8 cellular contexts compared by ENCODE assay signal in the genomic region with DNA sequence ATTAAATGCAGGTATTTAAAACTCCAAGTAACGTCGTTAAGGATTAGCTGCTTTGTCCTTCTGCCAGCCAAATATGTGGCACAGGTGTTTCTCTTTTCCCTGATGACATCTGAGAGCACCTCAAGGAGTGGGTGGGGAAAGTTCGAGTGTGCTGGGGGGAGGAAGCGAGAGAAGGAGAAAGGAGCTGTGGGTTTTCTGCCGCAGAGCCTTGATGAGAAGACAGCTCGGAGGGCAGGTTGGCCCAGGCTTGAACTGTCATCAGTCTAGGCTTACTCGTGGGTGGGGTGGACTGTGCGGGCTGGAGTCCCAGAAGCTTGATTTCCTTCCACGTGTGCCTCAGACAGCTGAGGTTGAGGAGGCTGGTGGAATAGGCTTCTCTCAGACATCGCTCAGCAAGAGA. TPM values are rescaled to one million over a fixed set of nuclear protein-coding genes. Genes with fewer than 3 reads are reported as not detected.
DNase-seq lines count a peak whose midpoint lies in the region; ATAC-seq, FAIRE-seq and TF ChIP-seq lines count a peak whose summit lies in the region.

No MANE protein-coding gene starts in this region.

- no peak overlapping the region for H2AFZ ChIP-seq in GM12878 (ENCODE audit: control insufficient read depth, low read depth, low read length)

- in situ Hi-C loops in GM12878 (cut with MboI), result loop anchor here (25.0 kb wide), 1 partner anchor 1594 kb away; the partner anchor contains the start of gene HSPA8

- H3K27me3 Mint-ChIP-seq in T-cell (no peaks in the 10 kb centered on the region), chondrocyte (ENCODE audit: low read depth) (no peaks in the 10 kb centered on the region)

- H3K9me3 Mint-ChIP-seq in T-cell (no peaks in the 10 kb centered on the region), chondrocyte (ENCODE audit: low read depth) (no peaks in the 10 kb centered on the region)

- RAD21 ChIA-PET in GM12878 (lab: Charles Lee; ENCODE audit: unreplicated experiment), result interaction anchor here (0.8 to 10.9 kb wide), 24 partner anchors 9 to 131 kb away, joined by 3 to 232 read pairs (median 6); partner anchors contain the start of genes SORL1 and SORL1-AS1

- WGBS in GM12878 (ENCODE audit: insufficient coverage, insufficient replicate concordance, low lambda C conversion rate, missing lambda C conversion rate), result under 1% methylated on average over 10 of the region's 10 CpGs

- TF ChIP-seq EP300 in GM12878 (IDR thresholded peaks at IDR 0.05; ENCODE audit: borderline replicate concordance in 1 of 2, control insufficient read depth in 1 of 2, low read depth in 2 of 2, low read length in 2 of 2), result peak; percentile 78 to 80; a peak in 3 of 4 replicates

- H3K4me1 Mint-ChIP-seq in T-cell (peaks cover 98 to 99% (median 99%) of the 10 kb centered on the region in 3 donors), chondrocyte (ENCODE audit: low read depth) (peaks cover 62% of the 10 kb centered on the region)

- H3K36me3 Mint-ChIP-seq in T-cell (peaks cover 31% of the 10 kb centered on the region), chondrocyte (ENCODE audit: low read depth) (no peaks in the 10 kb centered on the region)

- H3K4me1 ChIP-seq in GM12878 (ENCODE audit: control insufficient read depth, insufficient read depth, low read length), result peaks cover 78% of the 10 kb centered on the region

- H3K4me3 Mint-ChIP-seq in T-cell (peak overlapping the region; percentile 65 to 98 (median 74)), chondrocyte (ENCODE audit: unreplicated experiment) (no peak overlapping the region)

- peak overlapping the region; percentile 50 for H3K4me2 ChIP-seq in GM12878 (ENCODE audit: control insufficient read depth, insufficient read depth)

- no peaks in the 10 kb centered on the region; the same call in 2 of the 3 replicates for H3K9me3 ChIP-seq in GM12878 (replicated peaks; ENCODE audit: control insufficient read depth, insufficient read depth, low read length)

- no TSS peak for BruUV-seq in GM12878 (replicated peaks; lab: Mats Ljungman, UMichigan)

- TF ChIP-seq CTCF in GM12878 (IDR thresholded peaks at IDR 0.05 in 2 of 3, conservative IDR thresholded peaks at IDR 0.05 in 1 of 3; ENCODE audit: control insufficient read depth in 2 of 3, extremely low read depth in 1 of 3, insufficient read depth in 1 of 3, low read depth in 3 of 3, low read length in 3 of 3), result no peak
- TF ChIP-seq CTCF in chondrocyte (IDR thresholded peaks at IDR 0.05), result no peak

- SMC1A ChIA-PET in GM12878 (lab: Charles Lee; ENCODE audit: uncharacterized antibody, unreplicated experiment), result interaction anchor here (0.8 to 15.0 kb wide), 26 partner anchors 12 to 148 kb away, joined by 3 to 266 read pairs (median 5); partner anchors contain the start of genes SORL1 and SORL1-AS1

- peaks cover 12 to 25% of the 10 kb centered on the region in 2 experiments; a peak in 3 of 4 replicates for H3K36me3 ChIP-seq in GM12878 (ENCODE audit: control insufficient read depth in 2 of 2, insufficient read depth in 2 of 2, low read length in 1 of 2)

- intact Hi-C loops in GM12878 (cut with micrococcal nuclease; ENCODE audit: unreplicated experiment), result no loop called here

- peak overlapping the region; percentile 83 for H3K27ac ChIP-seq in GM12878 (ENCODE audit: control insufficient read depth, insufficient read depth)

- H3K27me3 ChIP-seq in GM12878 (replicated peaks in 1 of 2; ENCODE audit: control insufficient read depth in 2 of 2, insufficient read depth in 2 of 2, low read length in 1 of 2), result no peaks in the 10 kb centered on the region

- peak overlapping the region; percentile 54; the same call in 1 of the 2 replicates for H3K4me3 ChIP-seq in GM12878

- DNase-seq in T-cell (peak; percentile 44 to 85 (median 76)), GM12878 (ENCODE audit: low read depth, low spot score) (peak; percentile 90), chondrocyte (ENCODE audit: low spot score) (no peak), SW 1271 (lab: John Stamatoyannopoulos, UW) (no peak), HCEC 1CT (no peak)
- peak; percentile 85 for DNase-seq in stimulated activated CD4-positive, alpha-beta T cell treated with anti-CD3 and anti-CD28 coated beads, Interleukin-1b, Interleukin-23, amount 100 ng/mL, for 48 hours

- TF ChIP-seq RAD21 in GM12878 (IDR thresholded peaks at IDR 0.05; ENCODE audit: insufficient read depth, low read depth, low read length), result peak; percentile 13

- POLR2A ChIA-PET in T-cell (lab: Charles Lee), result interaction anchor here (0.5 to 1.8 kb wide), 8 partner anchors 11 to 27 kb away, joined by 3 to 9 read pairs (median 4); partner anchors contain the start of gene SORL1-AS1 (in 1 of the 2)
- POLR2A ChIA-PET in GM12878 (lab: Charles Lee), result interaction anchor here (0.8 to 7.9 kb wide), 9 partner anchors 12 to 175 kb away, joined by 3 to 86 read pairs (median 13); partner anchors contain the start of genes SC5D, SORL1 and SORL1-AS1

- peak overlapping the region; percentile 67 for H3K9ac ChIP-seq in GM12878 (ENCODE audit: control insufficient read depth, insufficient read depth, low read length)

- H3K79me2 ChIP-seq in GM12878 (ENCODE audit: control insufficient read depth, insufficient read depth, low read length), result peaks cover 93% of the 10 kb centered on the region

- FAIRE-seq in GM12878 (lab: Jason Lieb, UNC), result peak; percentile 27

- TF ChIP-seq POLR2A in GM12878 (IDR thresholded peaks at IDR 0.05; ENCODE audit: low read depth, low read length), result peak; percentile 53; the same call in 1 of the 2 replicates

- CTCF ChIA-PET in T-cell (lab: Charles Lee) (interaction anchor here (0.7 to 6.0 kb wide), 10 partner anchors 10 to 148 kb away, joined by 3 to 24 read pairs (median 3); partner anchors contain the start of gene SORL1-AS1 (in 1 of the 2)), GM12878 (lab: Yijun Ruan, JAX) (interaction anchor here (0.7 to 4.0 kb wide), 12 partner anchors 12 to 123 kb away, joined by 3 to 21 read pairs (median 4); partner anchors contain the start of genes SORL1 and SORL1-AS1)

- H4K20me1 ChIP-seq in GM12878 (ENCODE audit: control insufficient read depth, insufficient read depth), result no peaks in the 10 kb centered on the region

- ATAC-seq in GM18502 (IDR thresholded peaks at IDR 0.05; ENCODE audit: poor library complexity, unreplicated experiment), result peak; percentile 65
- peak; percentile 52 for ATAC-seq in HG02571 (IDR thresholded peaks at IDR 0.05; ENCODE audit: unreplicated experiment)
- peak; percentile 59 to 86 (median 64) for ATAC-seq in T-cell (replicated peaks in 1 of 4)
- ATAC-seq in GM12878, result peak; percentile 65

- H3K27ac Mint-ChIP-seq in T-cell, result peak overlapping the region; percentile 91 to 95
- no peak overlapping the region for H3K27ac Mint-ChIP-seq in chondrocyte (ENCODE audit: unreplicated experiment)

TF ChIP-seq in GM12878, 131 proteins besides CTCF, POLR2A, EP300 and RAD21 (continues in another document):
- TF ChIP-seq, protein P1, sequence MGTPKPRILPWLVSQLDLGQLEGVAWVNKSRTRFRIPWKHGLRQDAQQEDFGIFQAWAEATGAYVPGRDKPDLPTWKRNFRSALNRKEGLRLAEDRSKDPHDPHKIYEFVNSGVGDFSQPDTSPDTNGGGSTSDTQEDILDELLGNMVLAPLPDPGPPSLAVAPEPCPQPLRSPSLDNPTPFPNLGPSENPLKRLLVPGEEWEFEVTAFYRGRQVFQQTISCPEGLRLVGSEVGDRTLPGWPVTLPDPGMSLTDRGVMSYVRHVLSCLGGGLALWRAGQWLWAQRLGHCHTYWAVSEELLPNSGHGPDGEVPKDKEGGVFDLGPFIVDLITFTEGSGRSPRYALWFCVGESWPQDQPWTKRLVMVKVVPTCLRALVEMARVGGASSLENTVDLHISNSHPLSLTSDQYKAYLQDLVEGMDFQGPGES (IDR thresholded peaks at IDR 0.05), result no peak
- TF ChIP-seq SMAD1 (IDR thresholded peaks at IDR 0.05; ENCODE audit: low read depth, partially characterized antibody) (no peak), LARP7 (IDR thresholded peaks at IDR 0.05) (no peak), SUZ12 (IDR thresholded peaks at IDR 0.05; ENCODE audit: unreplicated experiment) (no peak), POLR2AphosphoS5 (IDR thresholded peaks at IDR 0.05; ENCODE audit: low read length) (0 out of 2 replicates have a peak, but pooled peaks have one; percentile 43), EZH2 (IDR thresholded peaks at IDR 0.05; ENCODE audit: borderline replicate concordance, control insufficient read depth, low read depth, low read length) (no peak), STAT1 (conservative IDR thresholded peaks at IDR 0.05) (no peak), SIN3A (IDR thresholded peaks at IDR 0.05; ENCODE audit: low read depth, low read length) (no peak), RUNX3 (IDR thresholded peaks at IDR 0.05; ENCODE audit: low read length) (peak; percentile 96)
- TF ChIP-seq, protein P2, sequence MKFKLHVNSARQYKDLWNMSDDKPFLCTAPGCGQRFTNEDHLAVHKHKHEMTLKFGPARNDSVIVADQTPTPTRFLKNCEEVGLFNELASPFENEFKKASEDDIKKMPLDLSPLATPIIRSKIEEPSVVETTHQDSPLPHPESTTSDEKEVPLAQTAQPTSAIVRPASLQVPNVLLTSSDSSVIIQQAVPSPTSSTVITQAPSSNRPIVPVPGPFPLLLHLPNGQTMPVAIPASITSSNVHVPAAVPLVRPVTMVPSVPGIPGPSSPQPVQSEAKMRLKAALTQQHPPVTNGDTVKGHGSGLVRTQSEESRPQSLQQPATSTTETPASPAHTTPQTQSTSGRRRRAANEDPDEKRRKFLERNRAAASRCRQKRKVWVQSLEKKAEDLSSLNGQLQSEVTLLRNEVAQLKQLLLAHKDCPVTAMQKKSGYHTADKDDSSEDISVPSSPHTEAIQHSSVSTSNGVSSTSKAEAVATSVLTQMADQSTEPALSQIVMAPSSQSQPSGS (IDR thresholded peaks at IDR 0.05; ENCODE audit: low read length), result peak; percentile 85

RNA-seq across cellular contexts. Expression of gene SORL1, which starts 15.9 kb away (rescaled TPM):
- total RNA-seq in T-cell (100 to 1,000 TPM; 361 to 422 (median 392) TPM), GM12878 (2014; rRNA removed) (75.1 and 77.9 TPM in 2 replicates), GM12878 (2014; rRNA removed; fragmentation: Illumina TruSeq; extraction: Trizol) (58.7 and 61.4 TPM in 2 replicates), GM12878 (2021) (99.6 and 107 TPM in 2 replicates), chondrocyte (0.85 to 0.92 TPM (median 0.87 TPM) in 3 replicates)
- 727 and 773 TPM in 2 replicates for total RNA-seq in GM12878 (2013; cell fraction: nucleolus; rRNA removed)
- 41.0 TPM for polyA plus RNA-seq in GM12878 (2011; ENCODE audit: low read depth)
- polyA plus RNA-seq in GM12878 (2011; rRNA removed) (74.4 and 102 TPM in 2 replicates), GM12878 (2014; fragmentation: Illumina TruSeq; extraction: Trizol) (60.0 and 68.0 TPM in 2 replicates), GM12878 (2014; fragmentation: Nextera tagmentation; extraction: Ambion mirVana) (10 to 100 TPM; 20.2 to 26.0 TPM), GM12878 (2014; rRNA removed) (42.4 and 44.0 TPM in 2 replicates), GM12878 (2016; fragmentation: Nextera tagmentation; extraction: Ambion mirVana) (10 to 100 TPM; 59.9 to 64.7 TPM)
- 126 and 169 TPM in 2 replicates for polyA plus RNA-seq in GM12878 (2011; cell fraction: cytosol; rRNA removed)
- polyA plus RNA-seq in GM12878 (2011; cell fraction: nucleus; rRNA removed), result 326 and 357 TPM in 2 replicates
- 51.9 and 68.0 TPM in 2 replicates for polyA plus RNA-seq in GM12878 (2012)
- 515 and 644 TPM in 2 replicates for polyA minus RNA-seq in GM12878 (2011; rRNA and poly(A)+ RNA removed)
- polyA minus RNA-seq in GM12878 (2011; cell fraction: cytosol; rRNA and poly(A)+ RNA removed), result 113 and 121 TPM in 2 replicates
- 258 and 338 TPM in 2 replicates for polyA minus RNA-seq in GM12878 (2011; cell fraction: nucleus; rRNA and poly(A)+ RNA removed)

Comparison
In these comparisons a context has a peak if more than half of its experiments do, and no peak if none do; other contexts are left out.
1. DNase-seq: peak in T-cell (34 of 34), GM12878 (single experiment) and stimulated activated CD4-positive, alpha-beta T cell treated with anti-CD3 and anti-CD28 coated beads, Interleukin-1b, Interleukin-23, amount 100 ng/mL, for 48 hours (single experiment); none in chondrocyte (single experiment), SW 1271 (0 of 2) and HCEC 1CT (single experiment).
2. RNA of gene SORL1, which starts 15.9 kb away (total RNA-seq): 361 to 422 TPM in T-cell and 58.7 to 773 TPM in GM12878; 0.85 to 0.92 TPM in chondrocyte; every median in the first group is over 10 times any median in the second.
3. Peak in every context shown above with its lines, with median percentiles within 50 percentile points of each other: ATAC-seq.